In genomic region chr7:106067678-106068077, GRCh38 we compare ENCODE assay signal across 1 cellular context.
A peak's percentile ranks its signal among the peaks of the same experiment; 100 is the strongest.
TF ChIP-seq lines count a peak whose summit lies in the region.

No MANE protein-coding gene starts in this region.

TF ChIP-seq in K562, 482 proteins besides CTCF, POLR2A, EP300 and RAD21:
- TF ChIP-seq CLOCK (CRISPR knock-in tag; IDR thresholded peaks at IDR 0.05; ENCODE audit: borderline replicate concordance) = no peak
- TF ChIP-seq SOX6 (IDR thresholded peaks at IDR 0.05) = no peak
- TF ChIP-seq NEUROD1 (IDR thresholded peaks at IDR 0.05; ENCODE audit: borderline replicate concordance, low read depth, low read length, partially characterized antibody) = no peak
- no peak for TF ChIP-seq TCF7L2 (IDR thresholded peaks at IDR 0.05; ENCODE audit: low read depth, low read length)
- TF ChIP-seq CEBPB (tag; IDR thresholded peaks at IDR 0.05) = peak; percentile 57
- no peak for TF ChIP-seq ZNF311 (CRISPR knock-in tag; IDR thresholded peaks at IDR 0.05)
- TF ChIP-seq ETV6 (IDR thresholded peaks at IDR 0.05; ENCODE audit: borderline replicate concordance in 1 of 2, low read depth in 2 of 2, low read length in 1 of 2) = no peak
- TF ChIP-seq ETV6 (CRISPR knock-in tag; IDR thresholded peaks at IDR 0.05; ENCODE audit: borderline replicate concordance) = no peak
- TF ChIP-seq FOXA1 (IDR thresholded peaks at IDR 0.05; ENCODE audit: borderline replicate concordance) = no peak
- TF ChIP-seq BRD9 (IDR thresholded peaks at IDR 0.05; ENCODE audit: low read depth, partially characterized antibody) = no peak
- TF ChIP-seq MEF2A (IDR thresholded peaks at IDR 0.05; ENCODE audit: control insufficient read depth, low read depth, low read length) = no peak
- no peak for TF ChIP-seq PPARD (CRISPR knock-in tag; IDR thresholded peaks at IDR 0.05)
- TF ChIP-seq NFIX (CRISPR knock-in tag; IDR thresholded peaks at IDR 0.05; ENCODE audit: low read depth) = no peak
- TF ChIP-seq KLF1 (tag; IDR thresholded peaks at IDR 0.05) = no peak
- TF ChIP-seq ZNF282 (CRISPR knock-in tag; IDR thresholded peaks at IDR 0.05) = no peak
- TF ChIP-seq CEBPG (CRISPR knock-in tag; IDR thresholded peaks at IDR 0.05) = no peak
- TF ChIP-seq CEBPG (tag; conservative IDR thresholded peaks at IDR 0.05 in 1 of 2, IDR thresholded peaks at IDR 0.05 in 1 of 2) = peak; percentile 32 to 60; a peak in 1 of 4 replicates
- TF ChIP-seq ESRRB (CRISPR knock-in tag; IDR thresholded peaks at IDR 0.05; ENCODE audit: borderline replicate concordance) = no peak
TF ChIP-seq in K562: peak in this region for 2.
